ENCODE assay signal across 19 cellular contexts in the genomic region with DNA sequence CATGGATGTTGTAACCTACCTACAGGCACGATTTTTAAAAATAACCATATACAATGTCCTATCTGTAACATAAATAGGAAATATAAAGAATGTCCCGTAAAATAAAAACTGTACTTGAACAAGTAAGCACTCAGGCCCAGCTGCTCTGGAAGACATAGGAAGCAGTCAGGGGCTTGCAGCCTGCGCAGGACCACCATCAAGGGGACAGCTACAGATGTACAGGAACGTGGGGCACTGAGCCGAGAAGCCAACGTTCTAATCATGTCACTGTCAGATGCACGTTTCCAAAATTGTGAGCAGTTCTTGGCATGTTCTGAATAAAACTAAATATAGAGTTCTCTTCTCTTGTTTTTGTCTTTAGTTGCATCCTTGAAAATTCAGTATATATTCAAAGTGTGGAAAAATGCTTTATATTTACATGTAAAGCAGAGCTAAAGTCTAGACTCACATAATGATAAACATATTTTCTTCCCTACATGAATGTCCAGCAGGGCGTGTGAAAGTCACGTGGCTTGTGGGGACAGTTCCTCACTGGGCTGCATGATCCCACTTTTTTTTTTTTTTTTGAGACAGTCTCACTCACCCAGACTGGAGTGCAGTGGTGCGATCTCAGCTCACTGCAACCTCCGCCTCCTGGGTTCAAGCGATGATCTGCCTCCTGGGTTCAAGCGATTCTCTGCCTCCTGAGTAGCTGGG. TPM values are rescaled to one million over a fixed set of nuclear protein-coding genes. Genes with fewer than 3 reads are reported as not detected.
DNase-seq lines count a peak whose midpoint lies in the region; ATAC-seq, FAIRE-seq and TF ChIP-seq lines count a peak whose summit lies in the region.
"Had no signal": no experiment of that assay in that cellular context is flagged by ENCODE, and none has a peak within 500 bp of the region (broad histone marks: within the 10 kb centered on the region; RNA-seq: fewer than 3 reads in every experiment).

No MANE protein-coding gene starts in this region.

- DNase-seq in heart right ventricle (peak; percentile 23 to 41), left ventricle myocardium inferior (no peak), NB4 (ENCODE audit: low read depth) (peak; percentile 32), H1 (ENCODE audit: low read depth in 1 of 2, low spot score in 2 of 2) (no peak), COLO668 (lab: John Stamatoyannopoulos, UW; ENCODE audit: unreplicated experiment) (no peak), NOMO-1 treated with dmso at 0.1 percent for 144 hours (lab: John Stamatoyannopoulos, UW; ENCODE audit: unreplicated experiment) (no peak), HepG2 (ENCODE audit: low spot score) (no peak)
- DNase-seq: Caco-2; CD8-positive, alpha-beta T cell; DND-41; GDM1; HCEC 1CT; HFFc6; KBM-7 had no signal

- no peak overlapping the region for H3K56ac ChIP-seq in H1 (replicated peaks; ENCODE audit: insufficient read length, low read depth, low read length)

- H3K79me2 ChIP-seq in H1 (ENCODE audit: control insufficient read depth in 1 of 2, insufficient read depth in 2 of 2, low read length in 2 of 2): no peaks in the 10 kb centered on the region
- no peaks in the 10 kb centered on the region for H3K79me2 ChIP-seq in HepG2 (ENCODE audit: insufficient read depth, low read length)

- no peaks in the 10 kb centered on the region for H3K23me2 ChIP-seq in H1 (ENCODE audit: low read depth, low read length)

- 59 to 61% methylated on average over 13 of the region's 13 CpGs for WGBS in heart right ventricle, 2 donors
- 88% methylated on average over 13 of the region's 13 CpGs; no CpG with 5 or more reads in 1 of the 2 experiments for WGBS in H1 (ENCODE audit: extremely low coverage in 1 of 2, insufficient coverage in 1 of 2, insufficient read length in 1 of 2, insufficient replicate concordance in 2 of 2, low coverage in 1 of 2, low lambda C conversion rate in 2 of 2, missing lambda C conversion rate in 1 of 2), 2 experiments
- WGBS in HepG2 (ENCODE audit: low lambda C conversion rate): 38% methylated on average over 13 of the region's 13 CpGs

- no peak overlapping the region for H3K9ac ChIP-seq in H1 (replicated peaks in 1 of 4; ENCODE audit: extremely low read depth in 1 of 4, low read depth in 3 of 4, low read length in 3 of 4)
- H3K9ac ChIP-seq in HepG2 (ENCODE audit: insufficient read depth, low read depth, low read length): no peak overlapping the region

- TF ChIP-seq CTCF in heart right ventricle (IDR thresholded peaks at IDR 0.05) (peak in 1 of 9 donors; percentile 33), left ventricle myocardium inferior (IDR thresholded peaks at IDR 0.05; ENCODE audit: borderline replicate concordance) (no peak), NB4 (IDR thresholded peaks at IDR 0.05; ENCODE audit: low read depth, low read length) (no peak), H1 (IDR thresholded peaks at IDR 0.05; ENCODE audit: control extremely low read depth in 1 of 3, insufficient read depth in 1 of 3, low read depth in 1 of 3, low read length in 3 of 3) (no peak), HepG2 (CRISPR knock-in tag; IDR thresholded peaks at IDR 0.05) (no peak)

- H3K4ac ChIP-seq in H1 (replicated peaks; ENCODE audit: insufficient read length, low read depth, low read length): no peak overlapping the region

- no peak overlapping the region for H2BK5ac ChIP-seq in H1 (ENCODE audit: low read depth, low read length)

- no peaks in the 10 kb centered on the region for H3K79me1 ChIP-seq in H1 (ENCODE audit: low read depth, low read length)

- no peak overlapping the region for H4K91ac ChIP-seq in H1 (replicated peaks; ENCODE audit: insufficient read length, low read length)

- in situ Hi-C loops in HepG2 (cut with HindIII; ENCODE audit: extremely low pct_ligation_motif_present, low pct_unique_long_range_greater_than_20kb): no loop called here

- no peak overlapping the region for H2BK12ac ChIP-seq in H1 (ENCODE audit: low read depth, low read length)

- H3K23ac ChIP-seq in H1 (ENCODE audit: insufficient read length): no peak overlapping the region

- POLR2A ChIA-PET in H1 (lab: Charles Lee; ENCODE audit: partially characterized antibody): no interaction called here
- POLR2A ChIA-PET in HepG2 (lab: Yijun Ruan, JAX): no interaction called here

- H4K8ac ChIP-seq in H1 (ENCODE audit: extremely low read depth, insufficient read depth, low read length): no peak overlapping the region

- no peaks in the 10 kb centered on the region for H4K20me1 ChIP-seq in H1 (replicated peaks in 1 of 2; ENCODE audit: control insufficient read depth in 1 of 2, insufficient read depth in 2 of 2, low read length in 2 of 2)
- H4K20me1 ChIP-seq in HepG2 (ENCODE audit: insufficient read depth, low read length): no peaks in the 10 kb centered on the region

- H2AK5ac ChIP-seq in H1 (ENCODE audit: low read depth, low read length): no peak overlapping the region

- no peak overlapping the region for H3K14ac ChIP-seq in H1 (ENCODE audit: insufficient read length)

- H3K27me3 ChIP-seq in heart right ventricle (no peaks in the 10 kb centered on the region), left ventricle myocardium inferior (ENCODE audit: low read depth) (no peaks in the 10 kb centered on the region), H1 (replicated peaks in 1 of 4; ENCODE audit: control insufficient read depth in 3 of 4, extremely low read depth in 1 of 4, insufficient read depth in 3 of 4, low read length in 3 of 4) (no peaks in the 10 kb centered on the region; a peak in 1 of 7 replicates), HepG2 (ENCODE audit: control insufficient read depth in 1 of 2, insufficient read depth in 2 of 2, low read length in 2 of 2) (peaks cover 0 to 4% of the 10 kb centered on the region in 2 experiments; a peak in 2 of 5 replicates)

- no peak for FAIRE-seq in H1 (lab: Jason Lieb, UNC)
- no peak for FAIRE-seq in HepG2 (lab: Jason Lieb, UNC)
- FAIRE-seq: GM12892, GM19239, HTR-8/SVneo had no signal

- 0 out of 2 replicates have a peak overlapping the region, but pooled peaks have one; percentile 72 for H2BK20ac ChIP-seq in H1 (ENCODE audit: low read length)

- TF ChIP-seq POLR2A in NB4 (IDR thresholded peaks at IDR 0.05; ENCODE audit: extremely low read depth, insufficient read length) (no peak), H1 (IDR thresholded peaks at IDR 0.05; ENCODE audit: control extremely low read depth in 1 of 2, low read depth in 2 of 2, low read length in 2 of 2) (no peak), HepG2 (IDR thresholded peaks at IDR 0.05; ENCODE audit: insufficient read depth in 1 of 2, low read depth in 2 of 2, low read length in 2 of 2) (no peak)

- no peak for TF ChIP-seq EP300 in H1 (IDR thresholded peaks at IDR 0.05; ENCODE audit: borderline replicate concordance in 1 of 2, low read depth in 2 of 2, low read length in 2 of 2)
- no peak for TF ChIP-seq EP300 in HepG2 (IDR thresholded peaks at IDR 0.05; ENCODE audit: low read depth in 2 of 2, low read length in 2 of 2)
- TF ChIP-seq EP300 in HepG2 (CRISPR knock-in tag; IDR thresholded peaks at IDR 0.05; ENCODE audit: borderline replicate concordance): no peak

- TF ChIP-seq RAD21 in H1 (IDR thresholded peaks at IDR 0.05 in 1 of 2, conservative IDR thresholded peaks at IDR 0.05 in 1 of 2; ENCODE audit: low read depth in 2 of 2, low read length in 2 of 2): no peak
- no peak for TF ChIP-seq RAD21 in HepG2 (CRISPR knock-in tag; IDR thresholded peaks at IDR 0.05)

- H3K18ac ChIP-seq in H1 (ENCODE audit: extremely low read depth, low read length): no peak overlapping the region

- no peaks in the 10 kb centered on the region for H3K36me3 ChIP-seq in heart right ventricle
- H3K36me3 ChIP-seq in left ventricle myocardium inferior: no peaks in the 10 kb centered on the region
- no peaks in the 10 kb centered on the region for H3K36me3 ChIP-seq in H1 (ENCODE audit: control insufficient read depth in 2 of 4, insufficient read depth in 4 of 4, low read length in 3 of 4)
- no peaks in the 10 kb centered on the region for H3K36me3 ChIP-seq in HepG2 (replicated peaks in 1 of 2; ENCODE audit: control insufficient read depth in 1 of 2, insufficient read depth in 2 of 2, low read length in 2 of 2)

- no peak overlapping the region for H4K5ac ChIP-seq in H1 (ENCODE audit: insufficient read length, low read depth, low read length)

- no peak overlapping the region for H3K4me3 ChIP-seq in heart right ventricle
- no peak overlapping the region for H3K4me3 ChIP-seq in left ventricle myocardium inferior
- H3K4me3 ChIP-seq in NB4 (ENCODE audit: low read depth, low read length): no peak overlapping the region
- H3K4me3 ChIP-seq in H1 (ENCODE audit: extremely low read depth in 1 of 4, insufficient read depth in 2 of 4, low read depth in 3 of 4, low read length in 4 of 4): no peak overlapping the region
- no peak overlapping the region for H3K4me3 ChIP-seq in HepG2 (replicated peaks in 1 of 3; ENCODE audit: insufficient read depth in 1 of 3, low read depth in 2 of 3, low read length in 3 of 3)

- H3K9me3 ChIP-seq in heart right ventricle (peaks cover 0 to 5% (median 1%) of the 10 kb centered on the region in 11 donors), left ventricle myocardium inferior (replicated peaks) (peaks cover 3% of the 10 kb centered on the region), H1 (ENCODE audit: insufficient read depth in 2 of 2, low read depth in 1 of 2, low read length in 1 of 2) (no peaks in the 10 kb centered on the region), HepG2 (ENCODE audit: low read length) (no peaks in the 10 kb centered on the region)
- H3K9me3 ChIP-seq: Caco-2 had no signal

- H3K4me1 ChIP-seq in heart right ventricle (peaks cover 8 to 51% (median 25%) of the 10 kb centered on the region in 9 donors), left ventricle myocardium inferior (peaks cover 44% of the 10 kb centered on the region), H1 (replicated peaks in 1 of 4; ENCODE audit: control insufficient read depth in 3 of 4, insufficient read depth in 4 of 4, low read length in 3 of 4) (no peaks in the 10 kb centered on the region; a peak in 2 of 7 replicates), HepG2 (ENCODE audit: insufficient read depth, low read length) (no peaks in the 10 kb centered on the region)
- H3K4me1 ChIP-seq: Caco-2 had no signal

- no peak overlapping the region for H3K27ac ChIP-seq in heart right ventricle
- H3K27ac ChIP-seq in left ventricle myocardium inferior (replicated peaks): no peak overlapping the region
- no peak overlapping the region for H3K27ac ChIP-seq in H1 (ENCODE audit: low read depth, low read length)
- H3K27ac ChIP-seq in HepG2 (ENCODE audit: extremely low read length, insufficient read depth, low read length): no peak overlapping the region

- no peak overlapping the region for H2BK15ac ChIP-seq in H1 (ENCODE audit: low read length)

- intact Hi-C loops in heart right ventricle (cut with DNase I) (no loop called here), left ventricle myocardium inferior (cut with micrococcal nuclease) (no loop called here), HepG2 (cut with micrococcal nuclease; ENCODE audit: unreplicated experiment) (no loop called here)

- H3K4me2 ChIP-seq in H1 (ENCODE audit: insufficient read depth in 1 of 2, low read depth in 2 of 2, low read length in 2 of 2): no peak overlapping the region
- H3K4me2 ChIP-seq in HepG2 (ENCODE audit: low read depth, low read length): no peak overlapping the region

- ATAC-seq in heart right ventricle (peak in 2 of 8 donors; percentile 28 to 34), HepG2 (no peak)
- ATAC-seq: CD8-positive, alpha-beta T cell had no signal

- H2BK120ac ChIP-seq in H1 (replicated peaks; ENCODE audit: low read depth, low read length): no peak overlapping the region

- no TSS peak for BruUV-seq in HepG2 (replicated peaks; lab: Mats Ljungman, UMichigan)

- H2AFZ ChIP-seq in H1 (ENCODE audit: low read length) (no peak overlapping the region), HepG2 (ENCODE audit: low read length) (no peak overlapping the region)

- CTCF ChIA-PET in H1 (lab: Charles Lee; ENCODE audit: partially characterized antibody): interaction anchor here (0.9 to 1.0 kb wide), 3 partner anchors 8 to 81 kb away, joined by 3 read pairs; no protein-coding TSS in a partner anchor
- CTCF ChIA-PET in HepG2 (lab: Yijun Ruan, JAX; ENCODE audit: low intra/inter-chr PET ratio, low total read pairs): no interaction called here

RNA-seq across cellular contexts. Expression of a gene that starts 28.4 kb away (rescaled TPM):
- 100 to 1,000 TPM in 4 of 10 donors, 10 to 100 TPM in 6; 74.2 to 140 (median 95.2) TPM for total RNA-seq in heart right ventricle
- polyA plus RNA-seq in heart right ventricle: 10 to 100 TPM; 37.7 to 42.6 TPM
- 129 TPM for total RNA-seq in left ventricle myocardium inferior
- total RNA-seq in H1 (2021; fragmentation: NEBNext Ultra II Directional; extraction: Animal tissue kit (Norgen Biotek cat#: 25700)): 8.8 and 10.2 TPM in 2 replicates
- 5.2 and 7.0 TPM in 2 replicates for polyA plus RNA-seq in H1 (2011; rRNA removed)
- 2.8 TPM for polyA plus RNA-seq in H1 (2011; cell fraction: cytosol; rRNA removed)
- 5.7 TPM for polyA plus RNA-seq in H1 (2011; cell fraction: nucleus; rRNA removed)
- polyA plus RNA-seq in H1 (2012, experiment 1 of 2): 9.6 to 10.3 TPM (median 10.0 TPM) in 4 replicates
- polyA plus RNA-seq in H1 (2012, experiment 2 of 2): 8.6 TPM
- polyA plus RNA-seq in H1 (2013, experiment 1 of 2): 14.5 TPM
- polyA plus RNA-seq in H1 (2013, experiment 2 of 2): 15.6 TPM
- polyA minus RNA-seq in H1 (2011; rRNA and poly(A)+ RNA removed): 4.0 and 5.8 TPM in 2 replicates
- polyA minus RNA-seq in H1 (2011; cell fraction: cytosol; rRNA and poly(A)+ RNA removed): 2.6 TPM
- 6.3 TPM for polyA minus RNA-seq in H1 (2011; cell fraction: nucleus; rRNA and poly(A)+ RNA removed)
- not detected in 2 replicates for total RNA-seq in HepG2 (2016; rRNA removed; fragmentation: Illumina TruSeq; extraction: Trizol)
- total RNA-seq in HepG2 (2016; cell fraction: cytosol; rRNA removed; fragmentation: Illumina TruSeq; extraction: Trizol; ENCODE audit: low read depth): not detected in 2 replicates
- total RNA-seq in HepG2 (2016; cell fraction: insoluble cytoplasmic fraction; rRNA removed; fragmentation: Illumina TruSeq; extraction: Trizol): not detected in 2 replicates
- not detected in 2 replicates for total RNA-seq in HepG2 (2016; cell fraction: membrane; rRNA removed; fragmentation: Illumina TruSeq; extraction: Trizol)
- total RNA-seq in HepG2 (2016; cell fraction: nucleus; rRNA removed; fragmentation: Illumina TruSeq; extraction: Trizol): not detected in 2 replicates
- not detected in 2 replicates for polyA plus RNA-seq in HepG2 (2011; rRNA removed)
- not detected in 2 replicates for polyA plus RNA-seq in HepG2 (2011; cell fraction: cytosol; rRNA removed)
- not detected in 2 replicates for polyA plus RNA-seq in HepG2 (2011; cell fraction: nucleus; rRNA removed)
- not detected in 2 replicates for polyA plus RNA-seq in HepG2 (2012)
- polyA plus RNA-seq in HepG2 (2016; cell fraction: cytosol; fragmentation: Illumina TruSeq; extraction: Trizol; ENCODE audit: low read depth): not detected in 2 replicates
- not detected in 2 replicates for polyA plus RNA-seq in HepG2 (2016; cell fraction: insoluble cytoplasmic fraction; fragmentation: Illumina TruSeq; extraction: Trizol; ENCODE audit: low read depth)
- polyA plus RNA-seq in HepG2 (2016; cell fraction: membrane; fragmentation: Illumina TruSeq; extraction: Trizol; ENCODE audit: low read depth): not detected in 2 replicates
- polyA plus RNA-seq in HepG2 (2016; cell fraction: nucleus; fragmentation: Illumina TruSeq; extraction: Trizol; ENCODE audit: insufficient read depth, low read depth): not detected in 2 replicates
- polyA minus RNA-seq in HepG2 (2011; rRNA and poly(A)+ RNA removed; ENCODE audit: low replicate concordance): not detected in 2 replicates
- not detected in 2 replicates for polyA minus RNA-seq in HepG2 (2011; cell fraction: cytosol; rRNA and poly(A)+ RNA removed)
- not detected in 2 replicates for polyA minus RNA-seq in HepG2 (2011; cell fraction: nucleus; rRNA and poly(A)+ RNA removed)
- total RNA-seq: A172 had no signal
- polyA plus RNA-seq: CD14-positive monocyte had no signal

Comparison
In these comparisons a context has a peak if more than half of its experiments do, and no peak if none do; other contexts are left out.
1. DNase-seq: peak in heart right ventricle (2 of 2) and NB4 (single experiment); none in left ventricle myocardium inferior (single experiment), H1 (0 of 2), COLO668 (single experiment), NOMO-1 treated with dmso at 0.1 percent for 144 hours (single experiment) and HepG2 (single experiment).